In the genomic region with DNA sequence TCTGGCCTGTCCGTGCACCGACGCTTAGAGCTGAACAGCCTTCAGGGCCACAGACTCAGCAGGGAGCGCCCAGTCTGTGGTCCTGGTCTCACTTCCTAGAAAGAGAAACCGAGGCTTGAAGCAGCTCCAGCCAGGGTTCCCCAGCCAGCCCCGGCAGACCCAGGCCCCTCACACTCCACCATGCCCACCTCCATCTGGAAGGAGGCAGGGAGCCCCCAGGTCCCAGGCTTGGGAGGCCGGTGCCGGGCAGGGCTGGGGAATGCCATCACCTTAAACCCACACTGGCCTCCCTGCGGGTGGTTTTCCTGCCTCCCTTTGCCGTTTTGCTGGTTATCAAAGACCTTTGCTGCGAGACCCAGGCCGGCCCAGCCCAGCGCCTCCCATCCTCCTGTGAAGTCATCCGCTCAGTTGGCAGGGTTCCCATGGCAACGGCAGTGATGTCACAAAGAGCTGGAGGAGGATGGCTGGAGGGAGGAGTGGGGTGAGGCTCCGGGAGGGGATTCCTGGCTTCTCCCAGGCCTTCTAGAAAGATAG, we compare ENCODE assay signal across 9 cellular contexts. TPM values are rescaled to one million over a fixed set of nuclear protein-coding genes. Genes with fewer than 3 reads are reported as not detected.
DNase-seq lines count a peak whose midpoint lies in the region; ATAC-seq, FAIRE-seq and TF ChIP-seq lines count a peak whose summit lies in the region.
"Had no signal": no experiment of that assay in that cellular context is flagged by ENCODE, and none has a peak within 500 bp of the region (broad histone marks: within the 10 kb centered on the region; RNA-seq: fewer than 3 reads in every experiment).

No MANE protein-coding gene starts in this region.

- H3K27ac Mint-ChIP-seq in Caco-2 (ENCODE audit: unreplicated experiment) (no peak overlapping the region), mesothelial cell of epicardium (peak overlapping the region; percentile 59)

- H3K36me3 ChIP-seq in Caco-2 (ENCODE audit: control insufficient read depth, insufficient read depth, low read length): no peaks in the 10 kb centered on the region
- H3K36me3 ChIP-seq: neutrophil had no signal

- no peak overlapping the region for H3K4me3 ChIP-seq in Caco-2 (ENCODE audit: low read depth, low read length)

- ATAC-seq in HG03565 (IDR thresholded peaks at IDR 0.05; ENCODE audit: unreplicated experiment): no peak

- H3K36me3 Mint-ChIP-seq in Caco-2 (ENCODE audit: insufficient read depth, unreplicated experiment) (no peaks in the 10 kb centered on the region), mesothelial cell of epicardium (peaks cover 1% of the 10 kb centered on the region)

- TF ChIP-seq CTCF in Caco-2 (IDR thresholded peaks at IDR 0.05; ENCODE audit: insufficient read depth in 1 of 2, low read depth in 1 of 2, low read length in 1 of 2, severe bottlenecking in 1 of 2, unreplicated experiment in 1 of 2): no peak
- TF ChIP-seq CTCF in mesothelial cell of epicardium (IDR thresholded peaks at IDR 0.05; ENCODE audit: unreplicated experiment): no peak

- intact Hi-C loops in Caco-2 (cut with micrococcal nuclease; ENCODE audit: unreplicated experiment): no loop called here

- POLR2A ChIA-PET in Caco-2 (lab: Charles Lee): no interaction called here

- no peaks in the 10 kb centered on the region for H3K9me3 ChIP-seq in Caco-2
- H3K9me3 ChIP-seq: neutrophil had no signal

- H3K4me3 Mint-ChIP-seq in Caco-2 (ENCODE audit: unreplicated experiment): no peak overlapping the region
- no peak overlapping the region for H3K4me3 Mint-ChIP-seq in mesothelial cell of epicardium

- BruUV-seq in Caco-2 (replicated peaks; lab: Mats Ljungman, UMichigan): no TSS peak

- H3K27me3 ChIP-seq in Caco-2 (replicated peaks; ENCODE audit: control insufficient read depth, insufficient read depth, low read length): no peaks in the 10 kb centered on the region

- H3K4me1 Mint-ChIP-seq in Caco-2 (ENCODE audit: low read depth, unreplicated experiment): no peaks in the 10 kb centered on the region
- peaks cover 8% of the 10 kb centered on the region for H3K4me1 Mint-ChIP-seq in mesothelial cell of epicardium

- peaks cover 25% of the 10 kb centered on the region for H3K27me3 Mint-ChIP-seq in Caco-2 (ENCODE audit: insufficient read depth, unreplicated experiment)
- H3K27me3 Mint-ChIP-seq in mesothelial cell of epicardium (ENCODE audit: low read depth): peaks cover 23% of the 10 kb centered on the region

- H3K9me3 Mint-ChIP-seq in Caco-2 (ENCODE audit: unreplicated experiment): no peaks in the 10 kb centered on the region
- H3K9me3 Mint-ChIP-seq in mesothelial cell of epicardium: peaks cover 1% of the 10 kb centered on the region

- DNase-seq in Caco-2 (peak; percentile 47 to 57), NCI-H1417 treated with DMSO at 0.1 percent for 48 hours (lab: John Stamatoyannopoulos, UW) (peak; percentile 35), caudate nucleus (lab: John Stamatoyannopoulos, UW) (peak in 54 of 61 donors; percentile 12 to 94 (median 61)), mesothelial cell of epicardium (ENCODE audit: low spot score in 2 of 2, unreplicated experiment in 2 of 2) (peak; percentile 57 to 84), NOMO-1 treated with dmso at 0.1 percent for 144 hours (lab: John Stamatoyannopoulos, UW; ENCODE audit: unreplicated experiment) (no peak), GM19239 (ENCODE audit: insufficient read length, low spot score) (no peak)
- DNase-seq in stimulated activated naive CD4-positive, alpha-beta T cell (lab: John Stamatoyannopoulos, UW): no peak

- H3K27ac ChIP-seq in caudate nucleus (ENCODE audit: low read depth, low read length): no peak overlapping the region
- H3K27ac ChIP-seq: neutrophil had no signal

- H3K4me1 ChIP-seq in Caco-2: no peaks in the 10 kb centered on the region

- FAIRE-seq in GM19239 (lab: Jason Lieb, UNC): no peak

- CTCF ChIA-PET in Caco-2 (lab: Charles Lee): no interaction called here

RNA-seq across cellular contexts. Expression of gene ELFN1, which starts 24.0 kb away (rescaled TPM):
- total RNA-seq in Caco-2 (2022) (2.3 TPM in 2 replicates), mesothelial cell of epicardium (11.4 to 13.5 TPM (median 11.9 TPM) in 3 replicates)

Comparison
In these comparisons a context has a peak if more than half of its experiments do, and no peak if none do; other contexts are left out.
1. DNase-seq: peak in Caco-2 (2 of 2), NCI-H1417 treated with DMSO at 0.1 percent for 48 hours (single experiment), caudate nucleus (54 of 61) and mesothelial cell of epicardium (2 of 2); none in NOMO-1 treated with dmso at 0.1 percent for 144 hours (single experiment), stimulated activated naive CD4-positive, alpha-beta T cell (0 of 6) and GM19239 (single experiment).